In the genomic region with DNA sequence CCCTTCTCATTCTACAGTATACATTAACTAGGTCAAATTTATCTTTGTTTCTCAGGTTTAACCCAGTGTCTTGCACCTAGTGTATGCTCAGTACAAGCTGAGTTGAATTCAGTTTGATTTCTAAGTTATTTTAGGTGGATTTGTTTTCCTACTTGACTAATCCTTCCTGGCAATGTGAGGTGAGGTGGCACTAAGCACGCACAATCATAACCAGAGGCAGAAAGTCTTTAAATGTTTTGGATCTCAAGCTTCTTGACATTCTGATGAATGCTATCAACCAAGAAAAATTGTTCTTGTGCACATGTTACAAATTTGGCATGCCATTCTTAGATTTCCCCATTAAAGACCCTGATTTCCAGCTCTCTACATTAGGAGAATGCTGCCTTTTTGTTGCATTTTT, we compare ENCODE assay signal across 14 cellular contexts. TPM values are rescaled to one million over a fixed set of nuclear protein-coding genes. Genes with fewer than 3 reads are reported as not detected.
DNase-seq lines count a peak whose midpoint lies in the region; ATAC-seq, FAIRE-seq and TF ChIP-seq lines count a peak whose summit lies in the region.
"Had no signal": no experiment of that assay in that cellular context is flagged by ENCODE, and none has a peak within 500 bp of the region (broad histone marks: within the 10 kb centered on the region; RNA-seq: fewer than 3 reads in every experiment).

No MANE protein-coding gene starts in this region.

- H3K4me2 ChIP-seq in astrocyte (ENCODE audit: low read length), result peak overlapping the region; percentile 95

- CTCF ChIA-PET in A673 (lab: Charles Lee), result no interaction called here

- POLR2A ChIA-PET in A673 (lab: Charles Lee; ENCODE audit: low non-redundant PET), result no interaction called here
- POLR2A ChIA-PET in naive thymus-derived CD8-positive, alpha-beta T cell (lab: Charles Lee), result no interaction called here

- peaks cover 93% of the 10 kb centered on the region for H3K79me2 ChIP-seq in astrocyte (ENCODE audit: insufficient read depth, low read length)

- no peaks in the 10 kb centered on the region for H3K27me3 Mint-ChIP-seq in astrocyte (ENCODE audit: low read depth, unreplicated experiment)
- no peaks in the 10 kb centered on the region for H3K27me3 Mint-ChIP-seq in naive thymus-derived CD8-positive, alpha-beta T cell
- H3K27me3 Mint-ChIP-seq: memory B cell had no signal

- H3K9ac ChIP-seq in astrocyte (ENCODE audit: low read length), result peak overlapping the region; percentile 1

- TF ChIP-seq CTCF in A673 (conservative IDR thresholded peaks at IDR 0.05; ENCODE audit: low read depth, low read length) (no peak), astrocyte (IDR thresholded peaks at IDR 0.05; ENCODE audit: insufficient read depth, low read depth, low read length) (no peak)

- H3K4me3 Mint-ChIP-seq in astrocyte (ENCODE audit: unreplicated experiment), result peak overlapping the region; percentile 77
- H3K4me3 Mint-ChIP-seq in naive thymus-derived CD8-positive, alpha-beta T cell, result peak overlapping the region in 6 of 10 donors; percentile 11 to 91 (median 56)
- H3K4me3 Mint-ChIP-seq: memory B cell had no signal

- no peak for FAIRE-seq in astrocyte (lab: Jason Lieb, UNC)
- no peak for FAIRE-seq in frontal cortex (lab: Jason Lieb, UNC)
- FAIRE-seq: H1 had no signal

- DNase-seq in A673 (ENCODE audit: low spot score) (no peak), ELR (ENCODE audit: low read depth) (peak; percentile 61), astrocyte (ENCODE audit: low read depth) (peak; percentile 60), anterior cingulate cortex (lab: John Stamatoyannopoulos, UW) (no peak), frontal cortex (ENCODE audit: low spot score in 2 of 2) (no peak), ecto neural progenitor cell (ENCODE audit: low spot score) (no peak)
- no peak for DNase-seq in naive thymus-derived CD8-positive, alpha-beta T cell
- no peak for DNase-seq in activated CD4-positive, CD25-positive, alpha-beta regulatory T cell (lab: John Stamatoyannopoulos, UW)
- DNase-seq: IMR-90, NCI-H2081 treated with DMSO at 0.1 percent for 48 hours, uterus had no signal

- peak overlapping the region; percentile 92 for H3K4me3 ChIP-seq in A673 (ENCODE audit: low read depth, low read length, poor library complexity, severe bottlenecking)
- H3K4me3 ChIP-seq in astrocyte (ENCODE audit: insufficient read depth, low read depth, low read length), result no peak overlapping the region
- H3K4me3 ChIP-seq: colonic mucosa, uterus had no signal

- H2AFZ ChIP-seq in astrocyte (ENCODE audit: low read depth, low read length), result no peak overlapping the region

- no peaks in the 10 kb centered on the region for H3K36me3 ChIP-seq in A673 (ENCODE audit: insufficient read depth, low read length, poor library complexity, severe bottlenecking)
- no peaks in the 10 kb centered on the region for H3K36me3 ChIP-seq in astrocyte (ENCODE audit: insufficient read depth, low read length)
- H3K36me3 ChIP-seq: colonic mucosa, uterus had no signal

- H3K27ac ChIP-seq in A673 (ENCODE audit: low read depth, low read length, poor library complexity, severe bottlenecking) (no peak overlapping the region), astrocyte (ENCODE audit: low read depth, low read length) (peak overlapping the region; percentile 35)
- H3K27ac ChIP-seq: colonic mucosa, uterus had no signal

- BruUV-seq in A673 (replicated peaks; lab: Mats Ljungman, UMichigan), result no TSS peak

- no peak overlapping the region for H3K27ac Mint-ChIP-seq in astrocyte (ENCODE audit: unreplicated experiment)
- H3K27ac Mint-ChIP-seq in naive thymus-derived CD8-positive, alpha-beta T cell, result no peak overlapping the region
- H3K27ac Mint-ChIP-seq: memory B cell had no signal

- intact Hi-C loops in A673 (cut with micrococcal nuclease; ENCODE audit: unreplicated experiment), result no loop called here

- H3K27me3 ChIP-seq in A673 (replicated peaks; ENCODE audit: insufficient read depth, low read depth, low read length, poor library complexity) (no peaks in the 10 kb centered on the region), astrocyte (ENCODE audit: insufficient read depth, low read length) (no peaks in the 10 kb centered on the region)
- H3K27me3 ChIP-seq: colonic mucosa, uterus had no signal

- no peaks in the 10 kb centered on the region for H3K9me3 ChIP-seq in A673 (ENCODE audit: low read depth, low read length, poor library complexity, severe bottlenecking)
- H3K9me3 ChIP-seq in astrocyte (ENCODE audit: insufficient read depth, low read depth, low read length), result no peaks in the 10 kb centered on the region
- H3K9me3 ChIP-seq: colonic mucosa, uterus had no signal

- peaks cover 27% of the 10 kb centered on the region for H3K4me1 Mint-ChIP-seq in astrocyte (ENCODE audit: low read depth, unreplicated experiment)
- peaks cover 35 to 85% (median 69%) of the 10 kb centered on the region in 4 donors for H3K4me1 Mint-ChIP-seq in naive thymus-derived CD8-positive, alpha-beta T cell

- ATAC-seq in naive thymus-derived CD8-positive, alpha-beta T cell, result no peak

- peaks cover 4% of the 10 kb centered on the region for H3K36me3 Mint-ChIP-seq in astrocyte (ENCODE audit: low read depth, unreplicated experiment)
- peaks cover 0 to 6% (median 0%) of the 10 kb centered on the region in 3 donors for H3K36me3 Mint-ChIP-seq in naive thymus-derived CD8-positive, alpha-beta T cell

- peaks cover 55% of the 10 kb centered on the region for H4K20me1 ChIP-seq in astrocyte (ENCODE audit: insufficient read depth, low read length)

- H3K4me1 ChIP-seq in A673 (ENCODE audit: insufficient read depth, low read length, poor library complexity, severe bottlenecking) (peaks cover 47% of the 10 kb centered on the region), astrocyte (ENCODE audit: insufficient read depth, low read length) (peaks cover 27% of the 10 kb centered on the region)
- H3K4me1 ChIP-seq: uterus had no signal

- H3K9me3 Mint-ChIP-seq in astrocyte (ENCODE audit: unreplicated experiment), result no peaks in the 10 kb centered on the region
- H3K9me3 Mint-ChIP-seq in naive thymus-derived CD8-positive, alpha-beta T cell, result no peaks in the 10 kb centered on the region
- H3K9me3 Mint-ChIP-seq: memory B cell had no signal

RNA-seq across cellular contexts. Expression of a gene that starts 3.2 kb away (rescaled TPM):
- total RNA-seq in A673 (2021), result 173 and 175 TPM in 2 replicates
- total RNA-seq in astrocyte, result 83.4 and 84.9 TPM in 2 replicates
- total RNA-seq in naive thymus-derived CD8-positive, alpha-beta T cell, result 10 to 100 TPM; 33.4 to 34.1 TPM
- polyA plus RNA-seq in naive thymus-derived CD8-positive, alpha-beta T cell, result 10 to 100 TPM; 76.9 to 83.4 (median 81.6) TPM
- 101 TPM for total RNA-seq in frontal cortex

RNA-seq across cellular contexts. Expression of a gene that starts 3.6 kb away (rescaled TPM):
- total RNA-seq in A673 (2021), result 24.3 and 30.5 TPM in 2 replicates
- total RNA-seq in astrocyte, result 21.9 and 25.0 TPM in 2 replicates
- 10 to 100 TPM; 12.3 to 13.6 TPM for total RNA-seq in naive thymus-derived CD8-positive, alpha-beta T cell
- 10 to 100 TPM; 11.9 to 14.7 (median 13.6) TPM for polyA plus RNA-seq in naive thymus-derived CD8-positive, alpha-beta T cell
- total RNA-seq in frontal cortex, result 96.6 TPM

Comparison
In these comparisons a context has a peak if more than half of its experiments do, and no peak if none do; other contexts are left out.
1. DNase-seq: peak in ELR (single experiment) and astrocyte (single experiment); none in A673 (single experiment), naive thymus-derived CD8-positive, alpha-beta T cell (0 of 10), activated CD4-positive, CD25-positive, alpha-beta regulatory T cell (0 of 4), anterior cingulate cortex (0 of 58), frontal cortex (0 of 2) and ecto neural progenitor cell (single experiment).